Comparison of ENCODE assay signal across 1 cellular context in the genomic region with DNA sequence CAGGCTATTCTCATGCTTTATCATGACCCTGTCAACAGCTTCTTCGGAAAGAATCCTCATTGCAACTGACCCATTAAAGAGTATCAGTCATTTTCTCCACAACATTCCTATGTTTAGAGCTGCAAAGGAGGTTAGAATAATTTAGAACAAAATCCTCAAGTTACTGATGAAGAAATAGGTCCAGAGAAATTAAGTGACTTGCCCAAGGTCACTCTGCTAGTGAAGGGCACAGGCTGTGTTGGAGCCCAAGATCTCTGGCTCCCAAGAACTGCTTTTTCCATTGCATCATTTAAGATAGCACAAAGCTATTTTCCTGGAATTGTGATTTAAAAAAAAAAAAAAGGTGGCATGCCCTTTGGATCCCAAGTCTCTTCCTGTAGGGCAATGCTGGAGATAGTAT.
TF ChIP-seq lines count a peak whose summit lies in the region.

No MANE protein-coding gene starts in this region.

TF ChIP-seq in IMR-90, 13 proteins besides CTCF, POLR2A, EP300 and RAD21 (continued from another document):
- TF ChIP-seq NFE2L2 (IDR thresholded peaks at IDR 0.05; ENCODE audit: low read depth, low read length) = no peak
- TF ChIP-seq, protein P1, sequence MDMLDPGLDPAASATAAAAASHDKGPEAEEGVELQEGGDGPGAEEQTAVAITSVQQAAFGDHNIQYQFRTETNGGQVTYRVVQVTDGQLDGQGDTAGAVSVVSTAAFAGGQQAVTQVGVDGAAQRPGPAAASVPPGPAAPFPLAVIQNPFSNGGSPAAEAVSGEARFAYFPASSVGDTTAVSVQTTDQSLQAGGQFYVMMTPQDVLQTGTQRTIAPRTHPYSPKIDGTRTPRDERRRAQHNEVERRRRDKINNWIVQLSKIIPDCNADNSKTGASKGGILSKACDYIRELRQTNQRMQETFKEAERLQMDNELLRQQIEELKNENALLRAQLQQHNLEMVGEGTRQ (IDR thresholded peaks at IDR 0.05; ENCODE audit: low read depth, low read length) = no peak
- TF ChIP-seq BHLHE40 (IDR thresholded peaks at IDR 0.05; ENCODE audit: low read depth, low read length) = no peak
